ENCODE assay signal across 10 cellular contexts in the genomic region with DNA sequence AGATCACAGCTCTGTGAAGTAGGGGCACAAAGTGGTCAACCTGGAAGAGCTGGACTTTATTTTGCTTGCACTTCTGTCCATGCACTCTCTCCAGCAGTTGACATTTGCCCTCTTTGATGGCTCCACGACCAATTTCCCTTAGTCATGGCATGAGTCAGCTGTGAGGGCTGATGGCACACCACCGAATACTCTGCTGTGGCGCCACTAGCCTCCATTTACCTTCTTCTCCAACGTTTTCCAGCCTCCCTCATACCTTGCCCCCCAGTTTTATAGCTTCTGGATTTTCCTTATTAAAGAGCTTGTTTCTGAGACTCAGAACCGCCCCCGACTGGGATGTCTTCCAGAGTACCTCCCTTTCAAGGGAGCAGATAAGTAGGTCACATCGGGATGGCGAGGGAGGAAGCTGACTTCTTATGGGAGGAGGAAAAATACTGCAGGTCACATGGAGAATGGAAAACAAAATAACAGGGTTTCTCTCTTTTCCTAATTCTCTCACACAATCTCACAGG. TPM values are rescaled to one million over a fixed set of nuclear protein-coding genes. Genes with fewer than 3 reads are reported as not detected.
DNase-seq lines count a peak whose midpoint lies in the region; ATAC-seq, FAIRE-seq and TF ChIP-seq lines count a peak whose summit lies in the region.
"Had no signal": no experiment of that assay in that cellular context is flagged by ENCODE, and none has a peak within 500 bp of the region (broad histone marks: within the 10 kb centered on the region; RNA-seq: fewer than 3 reads in every experiment).

No MANE protein-coding gene starts in this region.

- H3K27me3 Mint-ChIP-seq in GM23338 (ENCODE audit: insufficient read depth, low read depth, poor library complexity) = peaks cover 5% of the 10 kb centered on the region
- H3K27me3 Mint-ChIP-seq in astrocyte (ENCODE audit: low read depth, unreplicated experiment) = peaks cover 3% of the 10 kb centered on the region
- peaks cover 7 to 21% (median 21%) of the 10 kb centered on the region in 3 donors for H3K27me3 Mint-ChIP-seq in immature natural killer cell (ENCODE audit: low read depth in 3 of 3)
- H3K27me3 Mint-ChIP-seq: stimulated activated naive CD8-positive, alpha-beta T cell treated with anti-CD3 and anti-CD28 coated beads, Interleukin-15, Interleukin-2, amounts not matched to agents 100 ng/mL and 50 ng/mL, for 24 hours had no signal

- H2AFZ ChIP-seq in GM23338 (no peak overlapping the region), astrocyte (ENCODE audit: low read depth, low read length) (peak overlapping the region; percentile 21)

- TF ChIP-seq CTCF in GM23338 (conservative IDR thresholded peaks at IDR 0.05; ENCODE audit: low read depth in 2 of 2) (no peak), astrocyte (IDR thresholded peaks at IDR 0.05; ENCODE audit: insufficient read depth, low read depth, low read length) (no peak)

- H3K36me3 Mint-ChIP-seq in GM23338 (ENCODE audit: low read depth) = no peaks in the 10 kb centered on the region
- no peaks in the 10 kb centered on the region for H3K36me3 Mint-ChIP-seq in astrocyte (ENCODE audit: low read depth, unreplicated experiment)
- H3K36me3 Mint-ChIP-seq in immature natural killer cell = peaks cover 0 to 7% (median 4%) of the 10 kb centered on the region in 3 donors
- H3K36me3 Mint-ChIP-seq: WTC11 had no signal

- H3K4me3 ChIP-seq in GM23338 = no peak overlapping the region
- no peak overlapping the region for H3K4me3 ChIP-seq in astrocyte (ENCODE audit: insufficient read depth, low read depth, low read length)
- no peak overlapping the region for H3K4me3 ChIP-seq in skeletal muscle cell (ENCODE audit: low read depth, low read length)

- no peaks in the 10 kb centered on the region for H3K9me2 ChIP-seq in GM23338 (ENCODE audit: insufficient read depth)

- H3K9ac ChIP-seq in astrocyte (ENCODE audit: low read length) = no peak overlapping the region

- H3K79me2 ChIP-seq in GM23338 (replicated peaks; ENCODE audit: insufficient read depth) = no peaks in the 10 kb centered on the region
- H3K79me2 ChIP-seq in astrocyte (ENCODE audit: insufficient read depth, low read length) = no peaks in the 10 kb centered on the region

- no peaks in the 10 kb centered on the region for H4K20me1 ChIP-seq in GM23338 (replicated peaks; ENCODE audit: insufficient read depth)
- no peaks in the 10 kb centered on the region for H4K20me1 ChIP-seq in astrocyte (ENCODE audit: insufficient read depth, low read length)

- H3K4me3 Mint-ChIP-seq in GM23338 (no peak overlapping the region), astrocyte (ENCODE audit: unreplicated experiment) (no peak overlapping the region), immature natural killer cell (no peak overlapping the region)
- H3K4me3 Mint-ChIP-seq: stimulated activated naive CD8-positive, alpha-beta T cell treated with anti-CD3 and anti-CD28 coated beads, Interleukin-15, Interleukin-2, amounts not matched to agents 100 ng/mL and 50 ng/mL, for 24 hours; WTC11 had no signal

- no peak for FAIRE-seq in astrocyte (lab: Jason Lieb, UNC)

- peaks cover 7% of the 10 kb centered on the region; the same call in 1 of the 2 replicates for H3F3A ChIP-seq in GM23338 (replicated peaks; ENCODE audit: low read depth)

- H3K4me1 ChIP-seq in GM23338 (ENCODE audit: insufficient read depth) (peaks cover 4% of the 10 kb centered on the region; the same call in 1 of the 2 replicates), astrocyte (ENCODE audit: insufficient read depth, low read length) (peaks cover 24% of the 10 kb centered on the region)

- H3K9me3 ChIP-seq in astrocyte (ENCODE audit: insufficient read depth, low read depth, low read length) = no peaks in the 10 kb centered on the region

- H3K27ac Mint-ChIP-seq in GM23338 = 0 out of 2 replicates have a peak overlapping the region, but pooled peaks have one; percentile 53
- H3K27ac Mint-ChIP-seq in astrocyte (ENCODE audit: unreplicated experiment) = peak overlapping the region; percentile 75
- H3K27ac Mint-ChIP-seq in immature natural killer cell = peak overlapping the region in 5 of 6 donors; percentile 40 to 97 (median 67)
- H3K27ac Mint-ChIP-seq: WTC11 had no signal

- H3K4me1 Mint-ChIP-seq in GM23338 (peaks cover 11% of the 10 kb centered on the region; the same call in 2 of the 3 replicates), astrocyte (ENCODE audit: low read depth, unreplicated experiment) (peaks cover 19% of the 10 kb centered on the region), immature natural killer cell (peaks cover 24 to 36% of the 10 kb centered on the region in 2 donors)

- H3K36me3 ChIP-seq in GM23338 (ENCODE audit: insufficient read depth) (no peaks in the 10 kb centered on the region), astrocyte (ENCODE audit: insufficient read depth, low read length) (no peaks in the 10 kb centered on the region)

- H3K9me3 Mint-ChIP-seq in GM23338 = no peaks in the 10 kb centered on the region
- H3K9me3 Mint-ChIP-seq in astrocyte (ENCODE audit: unreplicated experiment) = peaks cover 2% of the 10 kb centered on the region
- no peaks in the 10 kb centered on the region for H3K9me3 Mint-ChIP-seq in immature natural killer cell
- H3K9me3 Mint-ChIP-seq: stimulated activated naive CD8-positive, alpha-beta T cell treated with anti-CD3 and anti-CD28 coated beads, Interleukin-15, Interleukin-2, amounts not matched to agents 100 ng/mL and 50 ng/mL, for 24 hours; WTC11 had no signal

- H3K27me3 ChIP-seq in GM23338 (ENCODE audit: insufficient read depth) (no peaks in the 10 kb centered on the region), astrocyte (ENCODE audit: insufficient read depth, low read length) (no peaks in the 10 kb centered on the region)

- H3K4me2 ChIP-seq in GM23338 (no peak overlapping the region), astrocyte (ENCODE audit: low read length) (peak overlapping the region; percentile 35)

- H3K27ac ChIP-seq in GM23338 (ENCODE audit: low read depth) = no peak overlapping the region
- H3K27ac ChIP-seq in astrocyte (ENCODE audit: low read depth, low read length) = no peak overlapping the region

- ATAC-seq in GM23338 (no peak), GM18909 (IDR thresholded peaks at IDR 0.05; ENCODE audit: poor library complexity, unreplicated experiment) (no peak)
- ATAC-seq: WTC11 had no signal

- DNase-seq in GM23338 (ENCODE audit: low spot score) (no peak), astrocyte (ENCODE audit: low read depth) (peak; percentile 50), immature natural killer cell (no peak), skeletal muscle cell (ENCODE audit: low read depth) (peak; percentile 25), iPS-NIHi7 (ENCODE audit: extremely low spot score) (no peak), GM19240 (ENCODE audit: insufficient read length, low spot score) (no peak), NCI-H524 (lab: John Stamatoyannopoulos, UW) (no peak)

TF ChIP-seq in GM23338, 12 proteins besides CTCF, POLR2A, EP300 and RAD21:
- TF ChIP-seq REST (IDR thresholded peaks at IDR 0.05; ENCODE audit: unreplicated experiment) (no peak), ZNF114 (CRISPR knock-in tag; IDR thresholded peaks at IDR 0.05) (no peak), JUNB (IDR thresholded peaks at IDR 0.05; ENCODE audit: unreplicated experiment) (no peak), EZH2phosphoT487 (IDR thresholded peaks at IDR 0.05; ENCODE audit: unreplicated experiment) (no peak), NANOG (IDR thresholded peaks at IDR 0.05; ENCODE audit: borderline replicate concordance) (no peak), ZNF331 (CRISPR knock-in tag; IDR thresholded peaks at IDR 0.05; ENCODE audit: low read depth) (no peak)

RNA-seq across cellular contexts. Expression of gene NINJ2, which starts 17.6 kb away (rescaled TPM):
- total RNA-seq in GM23338 (2014; rRNA removed; shearing (Covaris generic)) = 0.94 and 2.1 TPM in 2 replicates
- 1.2 and 2.6 TPM in 2 replicates for polyA plus RNA-seq in GM23338 (2016; fragmentation: Nextera tagmentation; extraction: Ambion mirVana)
- total RNA-seq in astrocyte = not detected in 2 replicates
- 10 to 100 TPM; 18.2 to 42.3 (median 25.7) TPM for polyA plus RNA-seq in immature natural killer cell

Comparison
In these comparisons a context has a peak if more than half of its experiments do, and no peak if none do; other contexts are left out.
1. DNase-seq: peak in astrocyte (single experiment) and skeletal muscle cell (single experiment); none in GM23338 (single experiment), immature natural killer cell (0 of 3), iPS-NIHi7 (single experiment), GM19240 (single experiment) and NCI-H524 (0 of 2).
2. Peak in every context shown above with its lines, with median percentiles within 50 percentile points of each other: H3K27ac Mint-ChIP-seq.